10 cellular contexts compared by ENCODE assay signal in the genomic region with DNA sequence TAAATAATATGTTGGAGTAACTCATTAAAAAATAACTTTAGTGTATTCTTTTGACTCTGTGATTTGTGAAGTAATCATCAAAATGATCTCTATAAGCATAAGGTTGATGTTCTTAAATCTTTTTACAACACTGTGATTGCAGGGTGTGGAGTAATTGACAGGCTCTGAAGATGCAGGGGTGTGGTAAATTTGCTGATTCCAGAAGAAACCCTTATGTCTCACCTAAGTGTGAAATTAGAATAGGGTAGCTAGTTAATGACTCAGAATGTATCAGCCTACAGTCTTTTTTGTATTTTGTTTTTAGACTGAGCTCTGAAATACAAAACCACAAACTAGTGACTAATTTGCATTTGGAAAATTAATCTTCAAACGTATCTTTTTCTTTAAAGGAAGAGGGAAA. TPM values are rescaled to one million over a fixed set of nuclear protein-coding genes. Genes with fewer than 3 reads are reported as not detected.
DNase-seq lines count a peak whose midpoint lies in the region; ATAC-seq and TF ChIP-seq lines count a peak whose summit lies in the region.
"Had no signal": no experiment of that assay in that cellular context is flagged by ENCODE, and none has a peak within 500 bp of the region (broad histone marks: within the 10 kb centered on the region; RNA-seq: fewer than 3 reads in every experiment).

No MANE protein-coding gene starts in this region.

- no TSS peak for BruUV-seq in A673 (replicated peaks; lab: Mats Ljungman, UMichigan)

- no peaks in the 10 kb centered on the region for H3K9me3 Mint-ChIP-seq in osteocyte (ENCODE audit: unreplicated experiment)

- H3K4me1 ChIP-seq in RWPE2 (ENCODE audit: insufficient read depth, poor library complexity, severe bottlenecking) (peaks cover 48% of the 10 kb centered on the region), A673 (ENCODE audit: insufficient read depth, low read length, poor library complexity, severe bottlenecking) (peaks cover 18% of the 10 kb centered on the region)

- intact Hi-C loops in A673 (cut with micrococcal nuclease; ENCODE audit: unreplicated experiment), result no loop called here

- H3K27me3 ChIP-seq in RWPE2 (ENCODE audit: insufficient read depth, poor library complexity, severe bottlenecking) (no peaks in the 10 kb centered on the region), A673 (replicated peaks; ENCODE audit: insufficient read depth, low read depth, low read length, poor library complexity) (no peaks in the 10 kb centered on the region)

- H3K4me1 Mint-ChIP-seq in osteocyte (ENCODE audit: unreplicated experiment), result peaks cover 60% of the 10 kb centered on the region

- peak overlapping the region; percentile 27 for H3K27ac Mint-ChIP-seq in osteocyte (ENCODE audit: unreplicated experiment)

- no peaks in the 10 kb centered on the region for H3K9me3 ChIP-seq in RWPE2 (ENCODE audit: severe bottlenecking)
- H3K9me3 ChIP-seq in A673 (ENCODE audit: low read depth, low read length, poor library complexity, severe bottlenecking), result no peaks in the 10 kb centered on the region
- H3K9me3 ChIP-seq: A549 had no signal

- CTCF ChIA-PET in A673 (lab: Charles Lee), result no interaction called here

- H3K36me3 ChIP-seq in RWPE2 (ENCODE audit: low read depth), result peaks cover 44% of the 10 kb centered on the region
- H3K36me3 ChIP-seq in A673 (ENCODE audit: insufficient read depth, low read length, poor library complexity, severe bottlenecking), result peaks cover 3% of the 10 kb centered on the region

- H3K27me3 Mint-ChIP-seq in osteocyte (ENCODE audit: unreplicated experiment), result no peaks in the 10 kb centered on the region

- POLR2A ChIA-PET in A673 (lab: Charles Lee; ENCODE audit: low non-redundant PET), result no interaction called here

- ATAC-seq in activated CD4-positive, CD25-positive, alpha-beta regulatory T cell treated with anti-CD3 and anti-CD28 coated beads, Interleukin-2, amount 50 U/mL, for 24 hours, result peak; percentile 99
- ATAC-seq in HG02623 (IDR thresholded peaks at IDR 0.05; ENCODE audit: unreplicated experiment) (peak; percentile 74), RWPE2 (ENCODE audit: low read depth) (peak; percentile 86)
- ATAC-seq: A549 had no signal

- H3K27ac ChIP-seq in RWPE2 (ENCODE audit: poor library complexity, severe bottlenecking), result peak overlapping the region; percentile 41
- no peak overlapping the region for H3K27ac ChIP-seq in A673 (ENCODE audit: low read depth, low read length, poor library complexity, severe bottlenecking)
- H3K27ac ChIP-seq: A549 had no signal

- H3K4me3 Mint-ChIP-seq in osteocyte (ENCODE audit: unreplicated experiment), result no peak overlapping the region

- H3K4me3 ChIP-seq in RWPE2 (ENCODE audit: severe bottlenecking) (no peak overlapping the region), A673 (ENCODE audit: low read depth, low read length, poor library complexity, severe bottlenecking) (no peak overlapping the region)
- H3K4me3 ChIP-seq: A549 had no signal

- no peak for TF ChIP-seq CTCF in RWPE2 (IDR thresholded peaks at IDR 0.05; ENCODE audit: poor library complexity, severe bottlenecking)
- no peak for TF ChIP-seq CTCF in osteocyte (IDR thresholded peaks at IDR 0.05)
- TF ChIP-seq CTCF in A673 (conservative IDR thresholded peaks at IDR 0.05; ENCODE audit: low read depth, low read length), result no peak

- DNase-seq in activated CD4-positive, CD25-positive, alpha-beta regulatory T cell treated with anti-CD3 and anti-CD28 coated beads, Interleukin-2, amount 50 U/mL, for 72 hours, result no peak
- DNase-seq in RWPE2 (ENCODE audit: low spot score), result no peak
- DNase-seq in osteocyte (ENCODE audit: extremely low spot score, unreplicated experiment), result no peak
- DNase-seq in A673 (ENCODE audit: low spot score), result no peak
- DNase-seq in HUDEP-2 (lab: John Stamatoyannopoulos, UW; ENCODE audit: unreplicated experiment in 76 of 76), result no peak
- no peak for DNase-seq in Kasumi-1 (lab: John Stamatoyannopoulos, UW)
- DNase-seq: KG1 had no signal

- H3K36me3 Mint-ChIP-seq in osteocyte (ENCODE audit: unreplicated experiment), result peaks cover 12% of the 10 kb centered on the region

RNA-seq across cellular contexts. Expression of a gene that starts 5.9 kb away (rescaled TPM):
- 41.7 and 44.5 TPM in 2 replicates for total RNA-seq in osteocyte
- 57.4 and 63.6 TPM in 2 replicates for total RNA-seq in A673 (2021)

RNA-seq across cellular contexts. Expression of a gene that starts 44.5 kb away (rescaled TPM):
- total RNA-seq in osteocyte, result 50.2 and 55.6 TPM in 2 replicates
- total RNA-seq in A673 (2021), result 162 and 164 TPM in 2 replicates

RNA-seq across cellular contexts. Expression of a gene that starts 45.9 kb away (rescaled TPM):
- total RNA-seq in osteocyte, result 4.4 TPM in 2 replicates
- total RNA-seq in A673 (2021), result 20.8 and 21.5 TPM in 2 replicates
